8 cellular contexts compared by ENCODE assay signal in the genomic region with DNA sequence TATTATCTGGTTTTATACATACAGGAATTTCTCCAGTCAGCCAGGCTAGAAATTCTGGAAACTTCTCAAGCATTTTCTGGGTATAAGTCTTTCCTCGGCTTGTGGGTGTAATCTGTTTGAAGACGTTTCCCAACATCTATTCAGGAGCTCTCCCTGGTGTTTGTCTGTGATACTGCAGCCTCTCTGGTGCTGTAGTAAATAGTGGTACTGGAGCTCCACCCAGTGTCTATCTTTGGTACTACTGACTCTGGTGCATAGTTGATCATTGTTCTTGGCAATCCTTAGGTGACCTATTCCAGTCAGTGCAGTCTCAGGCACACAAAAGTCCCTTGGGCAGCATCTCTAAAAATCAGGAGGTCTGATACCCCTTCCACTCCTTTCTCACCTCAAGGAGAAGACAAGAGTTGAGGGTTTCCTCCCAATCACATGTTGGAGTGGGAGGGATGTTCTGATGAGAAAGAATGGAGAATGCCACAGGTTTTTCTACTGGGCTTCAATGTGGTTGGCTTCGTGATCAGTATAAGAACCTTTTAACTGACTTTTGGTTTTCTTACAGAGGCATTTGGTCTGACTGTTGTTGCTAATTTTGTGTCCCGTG.
A peak's percentile ranks its signal among the peaks of the same experiment; 100 is the strongest.
DNase-seq lines count a peak whose midpoint lies in the region; ATAC-seq, FAIRE-seq and TF ChIP-seq lines count a peak whose summit lies in the region.

No MANE protein-coding gene starts in this region.

- 0 out of 2 replicates have a peak overlapping the region, but pooled peaks have one; percentile 12 for H2AFZ ChIP-seq in Karpas-422 (ENCODE audit: low read length)

- H3K9ac ChIP-seq in Karpas-422 (ENCODE audit: low read length) = no peak overlapping the region

- no peaks in the 10 kb centered on the region for H3K27me3 ChIP-seq in Karpas-422 (ENCODE audit: low read length)
- no peaks in the 10 kb centered on the region for H3K27me3 ChIP-seq in tibial artery

- TF ChIP-seq CTCF in fibroblast of pulmonary artery (IDR thresholded peaks at IDR 0.05; ENCODE audit: low read length, missing control alignments) (no peak), tibial artery (IDR thresholded peaks at IDR 0.05) (peak; percentile 96 to 99)

- H3K9me3 ChIP-seq in Karpas-422 (ENCODE audit: low read length) (peaks cover 10% of the 10 kb centered on the region), tibial artery (peaks cover 0 to 14% (median 0%) of the 10 kb centered on the region in 3 donors)

- no peak overlapping the region for H3K4me2 ChIP-seq in Karpas-422 (ENCODE audit: low read depth, low read length, poor library complexity, severe bottlenecking)

- H3K4me3 ChIP-seq in Karpas-422 (ENCODE audit: low read length) (no peak overlapping the region), fibroblast of pulmonary artery (replicated peaks; ENCODE audit: low read depth, low read length) (no peak overlapping the region), tibial artery (no peak overlapping the region)

- H3K27ac ChIP-seq in Karpas-422 (ENCODE audit: low read length) = no peak overlapping the region
- H3K27ac ChIP-seq in tibial artery = no peak overlapping the region

- DNase-seq in EH (ENCODE audit: low read depth) (peak; percentile 88), Karpas-422 (peak; percentile 95), RCC 7860 (ENCODE audit: low spot score) (peak; percentile 81), fibroblast of pulmonary artery (ENCODE audit: low read depth) (peak; percentile 97), nucleus accumbens (lab: John Stamatoyannopoulos, UW) (peak in 50 of 56 donors; percentile 4 to 87 (median 54)), tibial artery (peak; percentile 82 to 93)
- peak; percentile 85 to 86 for DNase-seq in activated T-cell treated with anti-CD3 and anti-CD28 coated beads, Interleukin-2, amount 50 U/mL, for 48 hours

- peak; percentile 93 for ATAC-seq in GM21723 (IDR thresholded peaks at IDR 0.05; ENCODE audit: unreplicated experiment)

- no peaks in the 10 kb centered on the region for H3K36me3 ChIP-seq in Karpas-422 (ENCODE audit: insufficient read depth, low read length)
- H3K36me3 ChIP-seq in tibial artery = no peaks in the 10 kb centered on the region

- no peaks in the 10 kb centered on the region for H3K79me2 ChIP-seq in Karpas-422 (ENCODE audit: low read length)

- H3K9me2 ChIP-seq in Karpas-422 (replicated peaks; ENCODE audit: insufficient read depth, low read length) = no peaks in the 10 kb centered on the region

- no peaks in the 10 kb centered on the region for H4K20me1 ChIP-seq in Karpas-422 (ENCODE audit: insufficient read depth, low read depth, low read length)

- FAIRE-seq in RCC 7860 (lab: Jason Lieb, UNC) = peak; percentile 72

- peaks cover 3% of the 10 kb centered on the region for H3K4me1 ChIP-seq in Karpas-422 (ENCODE audit: low read length)
- no peaks in the 10 kb centered on the region for H3K4me1 ChIP-seq in tibial artery

- intact Hi-C loops in tibial artery (cut with DNase I; ENCODE audit: low total_unique reads) = loop anchor here (2.0 kb wide), 1 partner anchor 170 kb away; no protein-coding TSS in a partner anchor
